ENCODE assay signal across 19 cellular contexts in the genomic region with DNA sequence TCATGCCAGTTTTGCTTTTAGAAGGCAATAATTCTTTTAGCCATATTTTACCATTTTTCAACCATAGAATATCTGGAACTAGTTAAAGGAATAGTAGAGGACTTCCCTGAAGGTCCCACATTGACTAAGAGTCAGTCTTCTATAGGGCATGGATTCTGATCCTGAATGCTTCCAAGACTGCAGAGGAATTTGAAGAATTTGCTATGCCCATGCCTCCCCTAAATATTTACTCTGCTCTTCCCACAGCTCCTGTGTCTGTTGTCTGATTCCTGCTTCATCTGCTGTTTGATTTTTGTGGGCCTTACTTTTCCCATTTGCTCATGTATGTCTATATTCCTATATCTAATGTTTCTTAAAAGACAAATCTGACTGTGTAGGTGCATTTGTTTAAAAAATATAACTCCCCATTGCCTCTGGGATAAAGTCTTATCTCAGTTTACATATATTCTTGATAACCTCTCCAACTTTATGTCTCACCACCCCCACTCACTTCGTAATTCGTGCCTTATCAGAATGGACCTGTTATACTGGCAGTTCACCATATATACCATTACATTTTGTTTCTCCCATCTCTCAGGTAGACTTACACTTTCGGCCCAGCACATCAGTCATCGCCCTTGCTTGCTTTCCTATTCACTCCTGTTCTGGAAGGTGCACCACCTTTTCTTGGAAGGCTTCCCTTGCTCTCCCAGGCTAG. TPM values are rescaled to one million over a fixed set of nuclear protein-coding genes. Genes with fewer than 3 reads are reported as not detected.
DNase-seq lines count a peak whose midpoint lies in the region; TF ChIP-seq lines count a peak whose summit lies in the region.
"Had no signal": no experiment of that assay in that cellular context is flagged by ENCODE, and none has a peak within 500 bp of the region (broad histone marks: within the 10 kb centered on the region; RNA-seq: fewer than 3 reads in every experiment).

No MANE protein-coding gene starts in this region.

- H3K9ac ChIP-seq in adipocyte (ENCODE audit: low read length): peak overlapping the region; percentile 79
- peak overlapping the region in 1 of 5 donors; percentile 71 for H3K9ac ChIP-seq in subcutaneous abdominal adipose tissue (ENCODE audit: low read length in 5 of 5)
- H3K9ac ChIP-seq: KMS-11 had no signal

- H3K27ac Mint-ChIP-seq in HFFc6: peak overlapping the region; percentile 47; the same call in 1 of the 2 replicates

- H3K9me3 ChIP-seq in adipocyte (ENCODE audit: control insufficient read depth, low read length) (no peaks in the 10 kb centered on the region), subcutaneous abdominal adipose tissue (ENCODE audit: control insufficient read depth in 5 of 5, low read length in 5 of 5) (no peaks in the 10 kb centered on the region)
- H3K9me3 ChIP-seq: thyroid gland had no signal

- H3K36me3 Mint-ChIP-seq in HFFc6 (ENCODE audit: low read depth): peaks cover 35% of the 10 kb centered on the region; the same call in 1 of the 2 replicates

- H3K27me3 Mint-ChIP-seq in HFFc6 (ENCODE audit: insufficient read depth): no peaks in the 10 kb centered on the region; the same call in 1 of the 2 replicates

- peak overlapping the region; percentile 79 for H3K27ac ChIP-seq in subcutaneous abdominal adipose tissue (ENCODE audit: low read depth, low read length)
- H3K27ac ChIP-seq: KMS-11, thyroid gland had no signal

- H3K27me3 ChIP-seq in adipocyte (replicated peaks; ENCODE audit: control insufficient read depth, insufficient read depth, low read length) (no peaks in the 10 kb centered on the region), subcutaneous abdominal adipose tissue (ENCODE audit: control insufficient read depth in 5 of 5, insufficient read depth in 4 of 5, low read length in 5 of 5) (no peaks in the 10 kb centered on the region)
- H3K27me3 ChIP-seq: thyroid gland had no signal

- peak overlapping the region; percentile 21 for H3K4me3 Mint-ChIP-seq in HFFc6

- peaks cover 63% of the 10 kb centered on the region for H3K4me1 ChIP-seq in adipocyte (ENCODE audit: control insufficient read depth, insufficient read depth, low read length)
- H3K4me1 ChIP-seq in subcutaneous abdominal adipose tissue (ENCODE audit: control insufficient read depth in 5 of 5, insufficient read depth in 5 of 5, low read length in 5 of 5): peaks cover 4 to 71% (median 52%) of the 10 kb centered on the region in 5 donors

- no peak for TF ChIP-seq CTCF in HFFc6 (IDR thresholded peaks at IDR 0.05)

- H3K9me3 Mint-ChIP-seq in HFFc6: no peaks in the 10 kb centered on the region

- DNase-seq in HFFc6 (no peak), adipocyte (ENCODE audit: low read depth) (peak; percentile 28), left kidney (ENCODE audit: low read depth, low spot score) (peak; percentile 15), GDM1 (lab: John Stamatoyannopoulos, UW) (no peak)
- no peak for DNase-seq in activated CD8-positive, alpha-beta memory T cell treated with anti-CD3 and anti-CD28 coated beads, Interleukin-2, amount 50 U/mL, for 48 hours
- DNase-seq in activated CD4-positive, CD25-positive, alpha-beta regulatory T cell (lab: John Stamatoyannopoulos, UW): no peak
- DNase-seq: activated naive CD4-positive, alpha-beta T cell treated with Interleukin-2 at 50 U/mL for 16 hours; activated T-cell treated with anti-CD3 and anti-CD28 coated beads, Interleukin-2, amount 50 U/mL, for 1 hour; aorta; effector CD8-positive, alpha-beta T cell; NCI-H1048; NCI-H2107; NCI-H526; Right ventricle myocardium superior; stimulated activated naive CD4-positive, alpha-beta T cell; T-helper 1 cell; thyroid gland had no signal

- H3K36me3 ChIP-seq in adipocyte (ENCODE audit: control insufficient read depth, insufficient read depth, low read length, severe bottlenecking) (peaks cover 23% of the 10 kb centered on the region), subcutaneous abdominal adipose tissue (ENCODE audit: control insufficient read depth in 5 of 5, insufficient read depth in 5 of 5, low read length in 5 of 5) (peaks cover 0 to 8% (median 3%) of the 10 kb centered on the region in 5 donors)
- H3K36me3 ChIP-seq: thyroid gland had no signal

- H3K4me3 ChIP-seq in adipocyte (ENCODE audit: low read length): peak overlapping the region; percentile 2
- H3K4me3 ChIP-seq in subcutaneous abdominal adipose tissue (ENCODE audit: low read depth in 1 of 5, low read length in 5 of 5): no peak overlapping the region
- H3K4me3 ChIP-seq: thyroid gland had no signal

- H3K4me1 Mint-ChIP-seq in HFFc6 (ENCODE audit: low read depth): peaks cover 38% of the 10 kb centered on the region

RNA-seq across cellular contexts. Expression of a gene that starts 33.9 kb away (rescaled TPM):
- 1 to 10 TPM; 1.1 to 2.3 (median 1.5) TPM for total RNA-seq in HFFc6 (2021; fragmentation: NEBNext Ultra II Directional; extraction: Animal tissue kit (Norgen Biotek cat#: 25700))

Comparison
In these comparisons a context has a peak if more than half of its experiments do, and no peak if none do; other contexts are left out.
1. DNase-seq: peak in adipocyte (single experiment) and left kidney (single experiment); none in HFFc6 (single experiment), GDM1 (single experiment), activated CD8-positive, alpha-beta memory T cell treated with anti-CD3 and anti-CD28 coated beads, Interleukin-2, amount 50 U/mL, for 48 hours (single experiment) and activated CD4-positive, CD25-positive, alpha-beta regulatory T cell (0 of 4).